1 cellular context compared by ENCODE assay signal in the genomic region with DNA sequence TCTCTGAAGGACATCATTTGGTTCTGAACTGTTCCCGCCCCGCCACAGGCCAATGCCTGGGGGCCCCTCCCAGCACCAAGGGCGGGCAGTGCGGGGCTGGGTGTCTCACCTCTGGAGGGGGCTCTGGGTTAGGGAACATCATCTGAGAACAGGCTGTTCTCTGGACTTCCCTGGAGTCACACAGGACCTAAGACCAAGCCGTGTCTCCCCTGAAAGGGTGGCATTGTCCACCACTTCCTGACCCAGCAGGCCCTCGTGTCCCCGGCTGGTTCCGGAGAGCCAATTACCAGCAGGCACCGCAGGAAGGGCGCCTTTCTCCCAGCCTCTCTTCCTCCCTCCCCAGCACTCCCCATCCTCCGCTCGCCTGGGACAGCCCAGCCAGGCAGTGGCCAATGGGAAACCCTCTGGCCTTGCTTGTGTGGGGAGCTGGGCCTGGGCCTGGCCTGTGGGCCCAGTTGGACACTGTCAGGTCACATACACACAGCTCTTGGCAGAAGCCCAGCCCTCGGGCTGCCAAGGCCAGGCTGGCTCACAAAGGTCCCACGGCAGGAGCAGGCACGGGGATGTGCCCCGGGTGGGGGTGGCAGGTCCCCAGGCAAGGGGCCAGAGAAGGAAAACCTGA.
TF ChIP-seq lines count a peak whose summit lies in the region.

No MANE protein-coding gene starts in this region.

TF ChIP-seq in SK-N-SH treated with all-trans-retinoic acid at 6 μM for 48 hours, 23 proteins besides CTCF, POLR2A, EP300 and RAD21 (continued from another document):
- TF ChIP-seq, protein P1, sequence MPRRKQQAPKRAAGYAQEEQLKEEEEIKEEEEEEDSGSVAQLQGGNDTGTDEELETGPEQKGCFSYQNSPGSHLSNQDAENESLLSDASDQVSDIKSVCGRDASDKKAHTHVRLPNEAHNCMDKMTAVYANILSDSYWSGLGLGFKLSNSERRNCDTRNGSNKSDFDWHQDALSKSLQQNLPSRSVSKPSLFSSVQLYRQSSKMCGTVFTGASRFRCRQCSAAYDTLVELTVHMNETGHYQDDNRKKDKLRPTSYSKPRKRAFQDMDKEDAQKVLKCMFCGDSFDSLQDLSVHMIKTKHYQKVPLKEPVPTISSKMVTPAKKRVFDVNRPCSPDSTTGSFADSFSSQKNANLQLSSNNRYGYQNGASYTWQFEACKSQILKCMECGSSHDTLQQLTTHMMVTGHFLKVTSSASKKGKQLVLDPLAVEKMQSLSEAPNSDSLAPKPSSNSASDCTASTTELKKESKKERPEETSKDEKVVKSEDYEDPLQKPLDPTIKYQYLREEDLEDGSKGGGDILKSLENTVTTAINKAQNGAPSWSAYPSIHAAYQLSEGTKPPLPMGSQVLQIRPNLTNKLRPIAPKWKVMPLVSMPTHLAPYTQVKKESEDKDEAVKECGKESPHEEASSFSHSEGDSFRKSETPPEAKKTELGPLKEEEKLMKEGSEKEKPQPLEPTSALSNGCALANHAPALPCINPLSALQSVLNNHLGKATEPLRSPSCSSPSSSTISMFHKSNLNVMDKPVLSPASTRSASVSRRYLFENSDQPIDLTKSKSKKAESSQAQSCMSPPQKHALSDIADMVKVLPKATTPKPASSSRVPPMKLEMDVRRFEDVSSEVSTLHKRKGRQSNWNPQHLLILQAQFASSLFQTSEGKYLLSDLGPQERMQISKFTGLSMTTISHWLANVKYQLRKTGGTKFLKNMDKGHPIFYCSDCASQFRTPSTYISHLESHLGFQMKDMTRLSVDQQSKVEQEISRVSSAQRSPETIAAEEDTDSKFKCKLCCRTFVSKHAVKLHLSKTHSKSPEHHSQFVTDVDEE (CRISPR knock-in tag; IDR thresholded peaks at IDR 0.05): no peak
- TF ChIP-seq, protein P2, sequence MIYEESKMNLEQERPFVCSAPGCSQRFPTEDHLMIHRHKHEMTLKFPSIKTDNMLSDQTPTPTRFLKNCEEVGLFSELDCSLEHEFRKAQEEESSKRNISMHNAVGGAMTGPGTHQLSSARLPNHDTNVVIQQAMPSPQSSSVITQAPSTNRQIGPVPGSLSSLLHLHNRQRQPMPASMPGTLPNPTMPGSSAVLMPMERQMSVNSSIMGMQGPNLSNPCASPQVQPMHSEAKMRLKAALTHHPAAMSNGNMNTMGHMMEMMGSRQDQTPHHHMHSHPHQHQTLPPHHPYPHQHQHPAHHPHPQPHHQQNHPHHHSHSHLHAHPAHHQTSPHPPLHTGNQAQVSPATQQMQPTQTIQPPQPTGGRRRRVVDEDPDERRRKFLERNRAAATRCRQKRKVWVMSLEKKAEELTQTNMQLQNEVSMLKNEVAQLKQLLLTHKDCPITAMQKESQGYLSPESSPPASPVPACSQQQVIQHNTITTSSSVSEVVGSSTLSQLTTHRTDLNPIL (CRISPR knock-in tag; IDR thresholded peaks at IDR 0.05; ENCODE audit: low read depth): no peak
- TF ChIP-seq ZFP3 (CRISPR knock-in tag; IDR thresholded peaks at IDR 0.05): no peak
- TF ChIP-seq PPARA (CRISPR knock-in tag; IDR thresholded peaks at IDR 0.05; ENCODE audit: borderline replicate concordance): no peak
- TF ChIP-seq TCF4 (CRISPR knock-in tag; IDR thresholded peaks at IDR 0.05; ENCODE audit: borderline replicate concordance): no peak
- no peak for TF ChIP-seq RARB (CRISPR knock-in tag; IDR thresholded peaks at IDR 0.05)
- TF ChIP-seq, protein P3, sequence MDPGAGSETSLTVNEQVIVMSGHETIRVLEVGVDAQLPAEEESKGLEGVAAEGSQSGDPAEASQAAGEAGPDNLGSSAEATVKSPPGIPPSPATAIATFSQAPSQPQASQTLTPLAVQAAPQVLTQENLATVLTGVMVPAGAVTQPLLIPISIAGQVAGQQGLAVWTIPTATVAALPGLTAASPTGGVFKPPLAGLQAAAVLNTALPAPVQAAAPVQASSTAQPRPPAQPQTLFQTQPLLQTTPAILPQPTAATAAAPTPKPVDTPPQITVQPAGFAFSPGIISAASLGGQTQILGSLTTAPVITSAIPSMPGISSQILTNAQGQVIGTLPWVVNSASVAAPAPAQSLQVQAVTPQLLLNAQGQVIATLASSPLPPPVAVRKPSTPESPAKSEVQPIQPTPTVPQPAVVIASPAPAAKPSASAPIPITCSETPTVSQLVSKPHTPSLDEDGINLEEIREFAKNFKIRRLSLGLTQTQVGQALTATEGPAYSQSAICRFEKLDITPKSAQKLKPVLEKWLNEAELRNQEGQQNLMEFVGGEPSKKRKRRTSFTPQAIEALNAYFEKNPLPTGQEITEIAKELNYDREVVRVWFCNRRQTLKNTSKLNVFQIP (CRISPR knock-in tag; IDR thresholded peaks at IDR 0.05; ENCODE audit: borderline replicate concordance, low read depth): no peak
- TF ChIP-seq ZNF8 (CRISPR knock-in tag; IDR thresholded peaks at IDR 0.05): no peak
